In genomic region chr15:71747128-71748083, GRCh38 we compare ENCODE assay signal across 2 cellular contexts.
TF ChIP-seq lines count a peak whose summit lies in the region.

No MANE protein-coding gene starts in this region.

TF ChIP-seq in HEK293, 187 proteins besides CTCF, POLR2A, EP300 and RAD21 (continued from another document and continues in another):
- TF ChIP-seq ZNF157 (tag by site-specific recombination; IDR thresholded peaks at IDR 0.05) (no peak), ZNF514 (tag by site-specific recombination; IDR thresholded peaks at IDR 0.05) (no peak), ZNF645 (tag by site-specific recombination; IDR thresholded peaks at IDR 0.05) (no peak), ZNF26 (tag by site-specific recombination; IDR thresholded peaks at IDR 0.05) (no peak), ZNF768 (tag by site-specific recombination; IDR thresholded peaks at IDR 0.05) (peak; percentile 10; the same call in 1 of the 2 replicates), ZNF112 (tag by site-specific recombination; IDR thresholded peaks at IDR 0.05) (no peak), INSM2 (tag by site-specific recombination; IDR thresholded peaks at IDR 0.05) (peak; percentile 96), ZNF561 (tag by site-specific recombination; IDR thresholded peaks at IDR 0.05; ENCODE audit: borderline replicate concordance) (peak; percentile 60; the same call in 1 of the 2 replicates), GLIS1 (tag by site-specific recombination; IDR thresholded peaks at IDR 0.05) (peak; percentile 6; the same call in 1 of the 2 replicates), SP3 (tag by site-specific recombination; IDR thresholded peaks at IDR 0.05) (peak; percentile 29; the same call in 1 of the 2 replicates), WT1 (tag by site-specific recombination; IDR thresholded peaks at IDR 0.05) (peak; percentile 54), ZNF426 (tag by site-specific recombination; IDR thresholded peaks at IDR 0.05) (no peak), ZNF248 (tag by site-specific recombination; IDR thresholded peaks at IDR 0.05) (no peak; the same call in 1 of the 2 replicates), ZNF174 (tag by site-specific recombination; IDR thresholded peaks at IDR 0.05) (0 out of 2 replicates have a peak, but pooled peaks have one; percentile 7), ZNF639 (tag by site-specific recombination; IDR thresholded peaks at IDR 0.05) (peak; percentile 94), ZEB2 (tag by site-specific recombination; IDR thresholded peaks at IDR 0.05) (peak; percentile 99), ZSCAN16 (tag by site-specific recombination; IDR thresholded peaks at IDR 0.05) (no peak), ZNF391 (tag by site-specific recombination; IDR thresholded peaks at IDR 0.05; ENCODE audit: borderline replicate concordance, low read depth) (no peak), ZBTB6 (tag by site-specific recombination; IDR thresholded peaks at IDR 0.05) (no peak), ZNF555 (tag by site-specific recombination; conservative IDR thresholded peaks at IDR 0.05) (no peak), ZNF610 (tag by site-specific recombination; IDR thresholded peaks at IDR 0.05; ENCODE audit: borderline replicate concordance) (no peak)

TF ChIP-seq in SK-N-SH, 30 proteins besides CTCF, POLR2A, EP300 and RAD21 (continued from another document):
- TF ChIP-seq PBX3 (IDR thresholded peaks at IDR 0.05): peak; percentile 55
